Comparison of ENCODE assay signal across 11 cellular contexts in genomic region chr11:122733301-122733686, GRCh38.
A peak's percentile ranks its signal among the peaks of the same experiment; 100 is the strongest.
DNase-seq lines count a peak whose midpoint lies in the region; ATAC-seq and TF ChIP-seq lines count a peak whose summit lies in the region.
"Had no signal": no experiment of that assay in that cellular context is flagged by ENCODE, and none has a peak within 500 bp of the region (broad histone marks: within the 10 kb centered on the region; RNA-seq: fewer than 3 reads in every experiment).

No MANE protein-coding gene starts in this region.

- H3K9me3 ChIP-seq in MG63 (no peaks in the 10 kb centered on the region), adrenal gland (replicated peaks in 1 of 3) (no peaks in the 10 kb centered on the region), lower lobe of right lung (no peaks in the 10 kb centered on the region)

- H3K27ac ChIP-seq in adrenal gland, result no peak overlapping the region
- no peak overlapping the region for H3K27ac ChIP-seq in lower lobe of right lung

- H3K4me1 ChIP-seq in adrenal gland (replicated peaks in 1 of 2) (peaks cover 5 to 13% of the 10 kb centered on the region in 2 donors), lower lobe of right lung (peaks cover 38% of the 10 kb centered on the region)

- DNase-seq in AG10803 (ENCODE audit: low read depth) (peak; percentile 44), MG63 (peak; percentile 84), adrenal gland (peak in 4 of 7 donors; percentile 31 to 66 (median 56)), lower lobe of right lung (peak; percentile 60), GM10266 (ENCODE audit: extremely low spot score) (no peak), omental fat pad (ENCODE audit: low spot score) (no peak), DMS53 treated with DMSO at 0.1 percent for 48 hours (lab: John Stamatoyannopoulos, UW; ENCODE audit: unreplicated experiment) (no peak)
- DNase-seq: central memory CD4-positive, alpha-beta T cell; retina had no signal

- H3K27me3 ChIP-seq in MG63 (no peaks in the 10 kb centered on the region), adrenal gland (no peaks in the 10 kb centered on the region), lower lobe of right lung (ENCODE audit: low read depth) (no peaks in the 10 kb centered on the region)

- H3K36me3 ChIP-seq in MG63 (peaks cover 6% of the 10 kb centered on the region), adrenal gland (replicated peaks in 1 of 2) (no peaks in the 10 kb centered on the region), lower lobe of right lung (no peaks in the 10 kb centered on the region)

- ATAC-seq in lower lobe of right lung, result peak; percentile 26 to 37
- ATAC-seq in omental fat pad (ENCODE audit: low FRiP score), result no peak
- no peak for ATAC-seq in GM21515 (IDR thresholded peaks at IDR 0.05; ENCODE audit: unreplicated experiment)
- ATAC-seq: stimulated activated memory B cell treated with anti-CD40 and anti-IgM and Interleukin-4, amounts not matched to agents 10 μg/mL and 1 μg/mL and 100 μg/mL, for 72 hours had no signal

- TF ChIP-seq CTCF in AG10803 (conservative IDR thresholded peaks at IDR 0.05; ENCODE audit: low read length), result no peak
- no peak for TF ChIP-seq CTCF in adrenal gland (IDR thresholded peaks at IDR 0.05)
- TF ChIP-seq CTCF in lower lobe of right lung (IDR thresholded peaks at IDR 0.05), result no peak
- TF ChIP-seq CTCF in GM10266 (IDR thresholded peaks at IDR 0.05; ENCODE audit: control insufficient read depth, insufficient read depth, low read depth, missing control alignments), result no peak
- no peak for TF ChIP-seq CTCF in omental fat pad (IDR thresholded peaks at IDR 0.05)

- WGBS in adrenal gland, 4 donors, result 53 to 58% (median 56%) methylated on average over 4 of the region's 4 CpGs

- no peak overlapping the region for H3K4me3 ChIP-seq in AG10803 (ENCODE audit: low read length)
- H3K4me3 ChIP-seq in MG63, result no peak overlapping the region
- H3K4me3 ChIP-seq in adrenal gland, result no peak overlapping the region
- no peak overlapping the region for H3K4me3 ChIP-seq in lower lobe of right lung

- TF ChIP-seq POLR2A in adrenal gland (IDR thresholded peaks at IDR 0.05), result no peak

- intact Hi-C loops in adrenal gland (cut with DNase I), result no loop called here
- intact Hi-C loops in lower lobe of right lung (cut with DNase I), result no loop called here

Comparison
In these comparisons a context has a peak if more than half of its experiments do, and no peak if none do; other contexts are left out.
1. DNase-seq: peak in AG10803 (single experiment), MG63 (single experiment), adrenal gland (4 of 7) and lower lobe of right lung (single experiment); none in GM10266 (single experiment), omental fat pad (single experiment) and DMS53 treated with DMSO at 0.1 percent for 48 hours (single experiment).
2. ATAC-seq: peak in lower lobe of right lung (2 of 2); none in omental fat pad (single experiment) and GM21515 (single experiment).